In genomic region chr4:39613093-39613656, GRCh38 we compare ENCODE assay signal across 8 cellular contexts. TPM values are rescaled to one million over a fixed set of nuclear protein-coding genes. Genes with fewer than 3 reads are reported as not detected.
DNase-seq lines count a peak whose midpoint lies in the region; ATAC-seq, FAIRE-seq and TF ChIP-seq lines count a peak whose summit lies in the region.

No MANE protein-coding gene starts in this region.

- H3K4me1 ChIP-seq in HepG2 (ENCODE audit: insufficient read depth, low read length) (peaks cover 80% of the 10 kb centered on the region), right lobe of liver (peaks cover 0 to 7% (median 0%) of the 10 kb centered on the region in 4 donors), gastroesophageal sphincter (peaks cover 5 to 60% (median 6%) of the 10 kb centered on the region in 3 donors)

- TF ChIP-seq EP300 in HepG2 (IDR thresholded peaks at IDR 0.05; ENCODE audit: low read depth in 2 of 2, low read length in 2 of 2) (no peak), HepG2 (CRISPR knock-in tag; IDR thresholded peaks at IDR 0.05; ENCODE audit: borderline replicate concordance) (no peak), gastroesophageal sphincter (IDR thresholded peaks at IDR 0.05) (no peak)

- H3K27ac ChIP-seq in HepG2 (ENCODE audit: extremely low read length, insufficient read depth, low read length) (peak overlapping the region; percentile 49), right lobe of liver (no peak overlapping the region), gastroesophageal sphincter (peak overlapping the region in 3 of 4 donors; percentile 48 to 64 (median 56))

- H2AFZ ChIP-seq in HepG2 (ENCODE audit: low read length): no peak overlapping the region

- POLR2A ChIA-PET in HepG2 (lab: Yijun Ruan, JAX): interaction anchor here (1.4 to 2.9 kb wide), 2 partner anchors 25 to 86 kb away, joined by 11 to 16 read pairs; partner anchors contain the start of genes SMIM14 and UGDH

- H4K20me1 ChIP-seq in HepG2 (ENCODE audit: insufficient read depth, low read length): no peaks in the 10 kb centered on the region

- no peak for TF ChIP-seq CTCF in HepG2 (CRISPR knock-in tag; IDR thresholded peaks at IDR 0.05)
- no peak for TF ChIP-seq CTCF in right lobe of liver (IDR thresholded peaks at IDR 0.05)
- no peak for TF ChIP-seq CTCF in gastroesophageal sphincter (IDR thresholded peaks at IDR 0.05)

- H3K9ac ChIP-seq in HepG2 (ENCODE audit: insufficient read depth, low read depth, low read length): 0 out of 2 replicates have a peak overlapping the region, but pooled peaks have one; percentile 12

- no peaks in the 10 kb centered on the region for H3K79me2 ChIP-seq in HepG2 (ENCODE audit: insufficient read depth, low read length)

- TF ChIP-seq POLR2A in HepG2 (IDR thresholded peaks at IDR 0.05; ENCODE audit: insufficient read depth in 1 of 2, low read depth in 2 of 2, low read length in 2 of 2) (no peak), right lobe of liver (IDR thresholded peaks at IDR 0.05) (no peak), gastroesophageal sphincter (IDR thresholded peaks at IDR 0.05) (no peak)

- CTCF ChIA-PET in HepG2 (lab: Yijun Ruan, JAX; ENCODE audit: low intra/inter-chr PET ratio, low total read pairs): interaction anchor here (0.8 kb wide), 1 partner anchor 12 kb away, joined by 3 read pairs; no protein-coding TSS in a partner anchor

- ATAC-seq in HepG2 (peak; percentile 63), right lobe of liver (no peak), gastroesophageal sphincter (no peak), HG03457 (IDR thresholded peaks at IDR 0.05; ENCODE audit: unreplicated experiment) (no peak), GM19463 (IDR thresholded peaks at IDR 0.05; ENCODE audit: unreplicated experiment) (no peak)

- H3K4me3 ChIP-seq in HepG2 (replicated peaks in 1 of 3; ENCODE audit: insufficient read depth in 1 of 3, low read depth in 2 of 3, low read length in 3 of 3): no peak overlapping the region
- H3K4me3 ChIP-seq in right lobe of liver: no peak overlapping the region
- no peak overlapping the region for H3K4me3 ChIP-seq in gastroesophageal sphincter

- in situ Hi-C loops in HepG2 (cut with HindIII; ENCODE audit: extremely low pct_ligation_motif_present, low pct_unique_long_range_greater_than_20kb): no loop called here

- no peaks in the 10 kb centered on the region for H3K36me3 ChIP-seq in HepG2 (replicated peaks in 1 of 2; ENCODE audit: control insufficient read depth in 1 of 2, insufficient read depth in 2 of 2, low read length in 2 of 2)
- peaks cover 0 to 22% (median under 1%) of the 10 kb centered on the region in 4 donors for H3K36me3 ChIP-seq in right lobe of liver
- H3K36me3 ChIP-seq in gastroesophageal sphincter: peaks cover 0 to 28% of the 10 kb centered on the region in 2 donors

- BruUV-seq in HepG2 (replicated peaks; lab: Mats Ljungman, UMichigan): no TSS peak

- DNase-seq in HepG2 (ENCODE audit: low spot score) (peak; percentile 49), right lobe of liver (no peak), LHCN-M2 (ENCODE audit: low read depth) (peak; percentile 35), ureter (ENCODE audit: low spot score) (no peak), NCI-H82 treated with DMSO at 0.1 percent for 48 hours (lab: John Stamatoyannopoulos, UW; ENCODE audit: unreplicated experiment) (no peak)

- TF ChIP-seq RAD21 in HepG2 (CRISPR knock-in tag; IDR thresholded peaks at IDR 0.05): no peak

- WGBS in HepG2 (ENCODE audit: low lambda C conversion rate): 33% methylated on average over 2 of the region's 2 CpGs
- WGBS in right lobe of liver (ENCODE audit: insufficient coverage, low coverage, low lambda C conversion rate, missing lambda C conversion rate): 71% methylated on average over 2 of the region's 2 CpGs
- 0 to 4% methylated on average over 2 of the region's 2 CpGs for WGBS in gastroesophageal sphincter (ENCODE audit: low coverage in 1 of 2), 2 donors

- intact Hi-C loops in HepG2 (cut with micrococcal nuclease; ENCODE audit: unreplicated experiment): no loop called here
- intact Hi-C loops in right lobe of liver (cut with DNase I): no loop called here

- no peaks in the 10 kb centered on the region for H3K27me3 ChIP-seq in HepG2 (ENCODE audit: control insufficient read depth in 1 of 2, insufficient read depth in 2 of 2, low read length in 2 of 2)
- H3K27me3 ChIP-seq in right lobe of liver: no peaks in the 10 kb centered on the region
- no peaks in the 10 kb centered on the region for H3K27me3 ChIP-seq in gastroesophageal sphincter

- H3K4me2 ChIP-seq in HepG2 (ENCODE audit: low read depth, low read length): 0 out of 2 replicates have a peak overlapping the region, but pooled peaks have one; percentile 26

- H3K9me3 ChIP-seq in HepG2 (ENCODE audit: low read length) (no peaks in the 10 kb centered on the region), right lobe of liver (no peaks in the 10 kb centered on the region), gastroesophageal sphincter (no peaks in the 10 kb centered on the region)

- FAIRE-seq in HepG2 (lab: Jason Lieb, UNC): no peak

TF ChIP-seq in HepG2, 621 proteins besides CTCF, POLR2A, EP300 and RAD21 (continues in another document):
- TF ChIP-seq CREBL2 (CRISPR knock-in tag; IDR thresholded peaks at IDR 0.05; ENCODE audit: borderline replicate concordance): no peak
- TF ChIP-seq TMF1 (CRISPR knock-in tag; IDR thresholded peaks at IDR 0.05; ENCODE audit: low read depth): no peak
- no peak for TF ChIP-seq EED (CRISPR knock-in tag; IDR thresholded peaks at IDR 0.05)
- TF ChIP-seq ARID3A (IDR thresholded peaks at IDR 0.05; ENCODE audit: low read depth, low read length): 0 out of 2 replicates have a peak, but pooled peaks have one; percentile 69
- peak; percentile 27 for TF ChIP-seq FOXA3 (CRISPR knock-in tag; IDR thresholded peaks at IDR 0.05)
- TF ChIP-seq MAFG (CRISPR knock-in tag; IDR thresholded peaks at IDR 0.05): no peak
- no peak for TF ChIP-seq ZNF431 (CRISPR knock-in tag; IDR thresholded peaks at IDR 0.05; ENCODE audit: borderline replicate concordance, low read depth)
- no peak for TF ChIP-seq ZKSCAN1 (IDR thresholded peaks at IDR 0.05; ENCODE audit: low read length)
- TF ChIP-seq ZBTB43 (CRISPR knock-in tag; conservative IDR thresholded peaks at IDR 0.05): no peak
- peak; percentile 83; the same call in 1 of the 2 replicates for TF ChIP-seq ZBTB20 (CRISPR knock-in tag; IDR thresholded peaks at IDR 0.05; ENCODE audit: borderline replicate concordance, low read depth)

RNA-seq across cellular contexts. Expression of gene SMIM14, which starts 25.5 kb away (rescaled TPM):
- total RNA-seq in HepG2 (2016; rRNA removed; fragmentation: Illumina TruSeq; extraction: Trizol) (16.3 and 26.2 TPM in 2 replicates), right lobe of liver (100 to 1,000 TPM in 3 of 6 experiments, 10 to 100 TPM in 3; 54.0 to 224 (median 124) TPM), LHCN-M2 (2014; rRNA removed) (20.1 and 32.0 TPM in 2 replicates), gastroesophageal sphincter (10 to 100 TPM; 32.9 to 70.4 (median 41.3) TPM), ureter (48.6 TPM)
- 2.3 and 3.0 TPM in 2 replicates for total RNA-seq in HepG2 (2016; cell fraction: cytosol; rRNA removed; fragmentation: Illumina TruSeq; extraction: Trizol; ENCODE audit: low read depth)
- total RNA-seq in HepG2 (2016; cell fraction: insoluble cytoplasmic fraction; rRNA removed; fragmentation: Illumina TruSeq; extraction: Trizol): 16.9 and 24.5 TPM in 2 replicates
- total RNA-seq in HepG2 (2016; cell fraction: membrane; rRNA removed; fragmentation: Illumina TruSeq; extraction: Trizol): 7.0 and 8.1 TPM in 2 replicates
- total RNA-seq in HepG2 (2016; cell fraction: nucleus; rRNA removed; fragmentation: Illumina TruSeq; extraction: Trizol): 4.2 and 6.0 TPM in 2 replicates
- polyA plus RNA-seq in HepG2 (2011; rRNA removed): 20.1 and 28.1 TPM in 2 replicates
- polyA plus RNA-seq in HepG2 (2011; cell fraction: cytosol; rRNA removed): 12.9 and 16.5 TPM in 2 replicates
- 3.0 and 7.6 TPM in 2 replicates for polyA plus RNA-seq in HepG2 (2011; cell fraction: nucleus; rRNA removed)
- polyA plus RNA-seq in HepG2 (2012): 16.0 and 17.5 TPM in 2 replicates
- polyA plus RNA-seq in HepG2 (2016; cell fraction: cytosol; fragmentation: Illumina TruSeq; extraction: Trizol; ENCODE audit: low read depth): 3.3 and 4.9 TPM in 2 replicates
- polyA plus RNA-seq in HepG2 (2016; cell fraction: insoluble cytoplasmic fraction; fragmentation: Illumina TruSeq; extraction: Trizol; ENCODE audit: low read depth): 22.5 and 24.5 TPM in 2 replicates
- polyA plus RNA-seq in HepG2 (2016; cell fraction: membrane; fragmentation: Illumina TruSeq; extraction: Trizol; ENCODE audit: low read depth): 7.2 and 7.6 TPM in 2 replicates
- polyA plus RNA-seq in HepG2 (2016; cell fraction: nucleus; fragmentation: Illumina TruSeq; extraction: Trizol; ENCODE audit: insufficient read depth, low read depth): 12.5 and 14.8 TPM in 2 replicates
- 5.9 and 20.5 TPM in 2 replicates for polyA minus RNA-seq in HepG2 (2011; rRNA and poly(A)+ RNA removed; ENCODE audit: low replicate concordance)
- polyA minus RNA-seq in HepG2 (2011; cell fraction: cytosol; rRNA and poly(A)+ RNA removed): 18.6 and 21.3 TPM in 2 replicates
- 4.4 and 6.1 TPM in 2 replicates for polyA minus RNA-seq in HepG2 (2011; cell fraction: nucleus; rRNA and poly(A)+ RNA removed)
- 12.7 TPM for polyA plus RNA-seq in LHCN-M2 (2012)

Comparison
In these comparisons a context has a peak if more than half of its experiments do, and no peak if none do; other contexts are left out.
1. DNase-seq: peak in HepG2 (single experiment) and LHCN-M2 (single experiment); none in right lobe of liver (0 of 3), ureter (single experiment) and NCI-H82 treated with DMSO at 0.1 percent for 48 hours (single experiment).
2. H3K27ac ChIP-seq: peak in HepG2 (single experiment) and gastroesophageal sphincter (3 of 4); none in right lobe of liver (0 of 3).